In the genomic region with DNA sequence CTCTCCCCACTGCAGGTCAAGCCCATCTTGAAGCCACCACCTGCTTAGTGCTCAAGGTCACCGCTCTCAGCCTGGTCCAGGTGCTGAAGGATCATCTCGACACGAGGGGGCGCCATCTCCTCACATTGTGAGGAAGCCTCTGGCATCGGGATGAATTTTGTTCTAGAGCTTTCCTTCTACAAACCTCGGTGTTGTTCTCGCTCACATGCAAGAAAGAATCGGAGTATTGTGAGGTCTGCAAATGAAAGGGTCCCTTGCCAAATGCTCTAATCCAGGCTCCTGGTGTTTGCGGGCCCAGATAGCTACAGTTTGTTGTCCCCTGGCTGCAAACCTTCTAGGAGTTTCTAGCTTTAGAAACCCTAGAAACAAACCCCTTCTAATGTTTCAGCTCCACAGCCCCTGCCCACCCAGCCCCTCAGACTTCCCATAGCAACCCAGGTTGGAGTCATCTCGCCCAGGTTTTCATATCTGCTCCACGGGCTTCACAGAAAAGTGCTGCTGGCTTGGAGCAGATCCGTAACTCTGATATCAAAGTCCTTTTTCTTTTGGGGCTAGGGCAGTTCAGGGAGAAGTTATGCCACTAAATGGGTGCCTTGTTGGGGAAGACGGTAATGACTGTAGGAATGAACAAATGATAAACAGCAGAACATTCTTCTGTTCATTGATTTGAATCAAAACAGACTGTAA, we compare ENCODE assay signal across 8 cellular contexts. TPM values are rescaled to one million over a fixed set of nuclear protein-coding genes. Genes with fewer than 3 reads are reported as not detected.
DNase-seq lines count a peak whose midpoint lies in the region; ATAC-seq and TF ChIP-seq lines count a peak whose summit lies in the region.

No MANE protein-coding gene starts in this region.

- peaks cover 4% of the 10 kb centered on the region in 2 donors for H3K4me1 ChIP-seq in left lung

- peak; percentile 73 for DNase-seq in SIG-M5 treated with dmso at 0.1 percent for 504 hours (lab: John Stamatoyannopoulos, UW; ENCODE audit: unreplicated experiment)
- no peak for DNase-seq in SIG-M5 (lab: John Stamatoyannopoulos, UW)
- peak; percentile 83 for DNase-seq in NCI-H345 treated with DMSO at 0.1 percent for 48 hours (lab: John Stamatoyannopoulos, UW; ENCODE audit: unreplicated experiment)
- peak; percentile 95 for DNase-seq in activated CD4-positive, CD25-positive, alpha-beta regulatory T cell treated with anti-CD3 and anti-CD28 coated beads, Interleukin-2, amount 50 U/mL, for 72 hours
- DNase-seq in cerebellum (ENCODE audit: low spot score) = peak; percentile 84
- DNase-seq in left lung = peak; percentile 88 to 94
- DNase-seq in stimulated activated CD4-positive, alpha-beta T cell treated with anti-CD3 and anti-CD28 coated beads, Interleukin-4, amount 100 ng/mL, for 4 hours = peak; percentile 81 to 90

- intact Hi-C loops in left lung (cut with DNase I) = loop anchor here in 1 of 2 donors (5.0 kb wide), 1 partner anchor 423 kb away; no protein-coding TSS in a partner anchor

- no peaks in the 10 kb centered on the region for H3K9me3 ChIP-seq in left lung

- no peaks in the 10 kb centered on the region for H3K27me3 ChIP-seq in left lung

- H3K27ac ChIP-seq in left lung = no peak overlapping the region

- ATAC-seq in HG03196 (IDR thresholded peaks at IDR 0.05; ENCODE audit: unreplicated experiment) = peak; percentile 85
- peak; percentile 99 for ATAC-seq in left lung

- TF ChIP-seq CTCF in left lung (IDR thresholded peaks at IDR 0.05) = peak; percentile 89 to 90

- no peak overlapping the region for H3K4me3 ChIP-seq in left lung

- no peaks in the 10 kb centered on the region for H3K36me3 ChIP-seq in left lung

RNA-seq across cellular contexts. Expression of a gene that starts 8.6 kb away (rescaled TPM):
- 82.2 TPM for total RNA-seq in cerebellum
- total RNA-seq in left lung = 100 to 1,000 TPM; 152 to 156 TPM
